9 cellular contexts compared by ENCODE assay signal in the genomic region with DNA sequence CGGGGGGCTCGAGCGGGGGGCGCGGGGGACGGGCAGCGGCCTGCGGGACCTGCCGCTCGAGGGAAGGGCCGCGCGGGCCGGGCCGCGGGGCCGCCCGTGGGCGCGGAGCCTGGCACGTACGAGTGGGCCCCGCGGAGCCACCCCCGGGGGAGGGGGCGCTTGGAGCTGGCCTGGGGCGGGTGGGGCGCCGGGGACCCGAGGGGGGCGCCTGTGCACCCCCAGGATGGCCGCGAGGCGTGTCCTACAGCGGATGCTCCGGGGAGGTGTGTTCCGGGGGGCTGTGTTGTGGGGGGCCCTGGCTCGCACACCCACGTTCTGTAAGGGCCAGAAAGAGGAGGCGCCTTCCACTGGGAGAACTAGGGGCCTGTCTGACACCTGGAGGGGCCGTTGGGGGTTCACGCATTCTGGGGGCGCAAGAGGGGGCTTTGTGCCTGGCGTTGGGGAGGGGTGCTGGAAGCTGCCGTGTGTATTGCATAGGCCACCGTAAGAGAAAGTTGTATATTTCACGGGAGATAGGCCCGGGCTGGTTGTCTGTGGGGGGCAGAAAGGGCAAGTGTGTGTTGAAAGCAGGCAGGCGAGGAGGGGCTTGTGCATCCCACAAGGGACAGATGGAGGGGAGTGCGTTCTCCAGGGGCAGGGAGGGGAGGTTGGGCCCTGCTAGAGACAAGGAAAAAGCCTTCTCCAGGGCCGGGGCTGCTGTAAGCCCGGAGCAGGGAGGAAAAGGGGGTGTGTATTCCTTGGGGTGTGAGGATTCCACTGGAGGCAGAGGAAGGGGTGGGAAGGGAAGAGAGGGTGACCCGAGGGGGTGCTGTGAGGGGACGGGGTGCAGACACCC. TPM values are rescaled to one million over a fixed set of nuclear protein-coding genes. Genes with fewer than 3 reads are reported as not detected.
DNase-seq lines count a peak whose midpoint lies in the region; ATAC-seq and TF ChIP-seq lines count a peak whose summit lies in the region.
"Had no signal": no experiment of that assay in that cellular context is flagged by ENCODE, and none has a peak within 500 bp of the region (broad histone marks: within the 10 kb centered on the region; RNA-seq: fewer than 3 reads in every experiment).

No MANE protein-coding gene starts in this region.

- no peak overlapping the region for H3K27ac Mint-ChIP-seq in effector memory CD8-positive, alpha-beta T cell
- H3K27ac Mint-ChIP-seq in neural progenitor cell = peak overlapping the region; percentile 88

- H3K9me3 Mint-ChIP-seq in effector memory CD8-positive, alpha-beta T cell = peaks cover 0 to under 1% of the 10 kb centered on the region in 2 donors
- peaks cover under 1% of the 10 kb centered on the region for H3K9me3 Mint-ChIP-seq in neural progenitor cell

- H3K36me3 Mint-ChIP-seq in effector memory CD8-positive, alpha-beta T cell (ENCODE audit: insufficient read depth) = peaks cover 3% of the 10 kb centered on the region
- H3K36me3 Mint-ChIP-seq in neural progenitor cell = peaks cover 7% of the 10 kb centered on the region

- H3K4me1 ChIP-seq in BLaER1 (peaks cover 20% of the 10 kb centered on the region), neural progenitor cell (peaks cover 15% of the 10 kb centered on the region)

- H3K9ac ChIP-seq in BLaER1 (peak overlapping the region; percentile 90), neural progenitor cell (peak overlapping the region; percentile 79)

- peak overlapping the region; percentile 65 to 84 for H3K4me3 Mint-ChIP-seq in effector memory CD8-positive, alpha-beta T cell
- peak overlapping the region; percentile 96 for H3K4me3 Mint-ChIP-seq in neural progenitor cell

- H2AFZ ChIP-seq in neural progenitor cell (replicated peaks) = peak overlapping the region; percentile 57

- peaks cover 10% of the 10 kb centered on the region for H3K36me3 ChIP-seq in BLaER1
- no peaks in the 10 kb centered on the region for H3K36me3 ChIP-seq in neural progenitor cell

- peaks cover 6 to 7% of the 10 kb centered on the region in 2 donors for H3K4me1 Mint-ChIP-seq in effector memory CD8-positive, alpha-beta T cell (ENCODE audit: low read depth in 2 of 2)
- peaks cover 26% of the 10 kb centered on the region for H3K4me1 Mint-ChIP-seq in neural progenitor cell

- H3K27ac ChIP-seq in BLaER1 (peak overlapping the region; percentile 87), neural progenitor cell (no peak overlapping the region)

- H3K27me3 ChIP-seq in BLaER1 (0 out of 2 replicates have a peak, but pooled peaks cover 8% of the 10 kb centered on the region), neural progenitor cell (no peaks in the 10 kb centered on the region)

- peaks cover 26% of the 10 kb centered on the region for H3F3A ChIP-seq in neural progenitor cell (ENCODE audit: low read depth)

- ATAC-seq in effector memory CD8-positive, alpha-beta T cell (replicated peaks) = no peak
- ATAC-seq in HG03565 (IDR thresholded peaks at IDR 0.05; ENCODE audit: unreplicated experiment) (no peak), HG03175 (IDR thresholded peaks at IDR 0.05; ENCODE audit: unreplicated experiment) (no peak), HG03342 (IDR thresholded peaks at IDR 0.05; ENCODE audit: unreplicated experiment) (no peak)

- H3K4me3 ChIP-seq in BLaER1 = peak overlapping the region; percentile 91
- peak overlapping the region; percentile 96 for H3K4me3 ChIP-seq in neural progenitor cell

- H3K9me3 ChIP-seq in BLaER1 (peaks cover 4% of the 10 kb centered on the region), neural progenitor cell (ENCODE audit: low read depth) (no peaks in the 10 kb centered on the region)

- no peaks in the 10 kb centered on the region for H3K79me2 ChIP-seq in neural progenitor cell (ENCODE audit: low read depth)

- peak overlapping the region; percentile 96 for H3K4me2 ChIP-seq in BLaER1
- H3K4me2 ChIP-seq in neural progenitor cell = peak overlapping the region; percentile 98

- peaks cover 23% of the 10 kb centered on the region for H4K20me1 ChIP-seq in BLaER1
- peaks cover 18% of the 10 kb centered on the region for H4K20me1 ChIP-seq in neural progenitor cell (ENCODE audit: low read depth)

- TF ChIP-seq CTCF in GM20000 (IDR thresholded peaks at IDR 0.05; ENCODE audit: extremely low read depth, missing control alignments) (no peak), neural progenitor cell (IDR thresholded peaks at IDR 0.05) (no peak)

- DNase-seq in GM20000 (ENCODE audit: low spot score) (peak; percentile 60), NCI-H526 (lab: John Stamatoyannopoulos, UW) (peak; percentile 36 to 65), neural progenitor cell (ENCODE audit: low spot score) (peak; percentile 66)
- no peak for DNase-seq in effector memory CD8-positive, alpha-beta T cell

- peaks cover 15 to 58% of the 10 kb centered on the region in 2 donors for H3K27me3 Mint-ChIP-seq in effector memory CD8-positive, alpha-beta T cell
- peaks cover 9% of the 10 kb centered on the region for H3K27me3 Mint-ChIP-seq in neural progenitor cell (ENCODE audit: insufficient read depth, low read depth)

RNA-seq across cellular contexts. Expression of gene VPS37D, which starts 0.7 kb away (rescaled TPM):
- 7.0 and 24.6 TPM in 2 replicates for total RNA-seq in neural progenitor cell (ENCODE audit: low replicate concordance)

RNA-seq across cellular contexts. Expression of gene DNAJC30, which starts 14.9 kb away (rescaled TPM):
- 0.94 and 2.6 TPM in 2 replicates for total RNA-seq in neural progenitor cell (ENCODE audit: low replicate concordance)

RNA-seq across cellular contexts. Expression of gene BUD23, which starts 15.1 kb away (rescaled TPM):
- total RNA-seq in neural progenitor cell (ENCODE audit: low replicate concordance) = 22.8 and 41.6 TPM in 2 replicates

RNA-seq across cellular contexts. Expression of gene MLXIPL, which starts 44.0 kb away (rescaled TPM):
- 0.87 and 0.90 TPM in 2 replicates for total RNA-seq in neural progenitor cell (ENCODE audit: low replicate concordance)
- total RNA-seq: HT1080 had no signal

RNA-seq across cellular contexts. Expression of gene STX1A, which starts 51.1 kb away (rescaled TPM):
- total RNA-seq in neural progenitor cell (ENCODE audit: low replicate concordance) = 21.9 and 29.0 TPM in 2 replicates

Comparison
In these comparisons a context has a peak if more than half of its experiments do, and no peak if none do; other contexts are left out.
1. DNase-seq: peak in GM20000 (single experiment), NCI-H526 (2 of 2) and neural progenitor cell (single experiment); none in effector memory CD8-positive, alpha-beta T cell (0 of 3).